In the genomic region with DNA sequence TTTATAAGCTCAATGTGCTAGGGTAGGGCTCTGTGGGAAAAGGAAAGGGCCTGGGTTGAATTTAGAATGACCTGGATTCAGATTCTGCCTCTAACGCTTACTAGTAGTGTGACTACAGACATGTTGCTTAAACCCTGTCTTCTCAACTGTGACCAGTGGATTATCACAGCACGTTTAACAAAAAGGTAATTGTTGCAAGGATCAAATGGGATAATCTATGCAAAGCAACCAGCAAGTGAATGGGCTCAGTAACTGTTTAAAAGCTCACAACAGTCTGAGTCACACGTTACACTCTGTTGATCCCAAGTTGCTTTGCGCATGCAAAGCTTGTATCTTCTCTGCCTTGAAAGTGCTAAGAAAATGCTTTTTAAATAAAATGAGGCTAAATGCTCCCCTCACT, we compare ENCODE assay signal across 17 cellular contexts.
DNase-seq lines count a peak whose midpoint lies in the region; ATAC-seq and TF ChIP-seq lines count a peak whose summit lies in the region.
"Had no signal": no experiment of that assay in that cellular context is flagged by ENCODE, and none has a peak within 500 bp of the region (broad histone marks: within the 10 kb centered on the region; RNA-seq: fewer than 3 reads in every experiment).

No MANE protein-coding gene starts in this region.

- no peak overlapping the region for H3K4me3 ChIP-seq in WERI-Rb-1 (ENCODE audit: low read depth, low read length)
- no peak overlapping the region for H3K4me3 ChIP-seq in kidney epithelial cell (ENCODE audit: low read depth, low read length)
- no peak overlapping the region for H3K4me3 ChIP-seq in tibial artery
- H3K4me3 ChIP-seq: BLaER1 treated with 17β-estradiol and CSF1 and Interleukin-3, amounts not matched to agents 10 nM and 100 nM had no signal

- TF ChIP-seq CTCF in WERI-Rb-1 (IDR thresholded peaks at IDR 0.05; ENCODE audit: low read depth, low read length) (no peak), kidney epithelial cell (IDR thresholded peaks at IDR 0.05; ENCODE audit: insufficient read depth, low read length, poor library complexity, severe bottlenecking) (no peak), tibial artery (IDR thresholded peaks at IDR 0.05) (no peak)

- peak; percentile 40 for DNase-seq in activated CD4-positive, alpha-beta T cell treated with anti-CD3 and anti-CD28 coated beads, Interleukin-2, amount 10 ng/mL, durations not matched to agents 24 days and 14 days
- no peak for DNase-seq in activated CD4-positive, alpha-beta T cell treated with anti-CD3 and anti-CD28 coated beads, Interleukin-2, amount 50 U/mL, for 4 hours
- peak; percentile 13 for DNase-seq in WERI-Rb-1
- DNase-seq in kidney epithelial cell (ENCODE audit: low read depth), result peak; percentile 5
- no peak for DNase-seq in NCI-H510A (lab: John Stamatoyannopoulos, UW)
- no peak for DNase-seq in tibial artery
- DNase-seq: 8988T; ACHN; CD4-positive, CD25-positive, alpha-beta regulatory T cell; DMS153; DMS79 treated with DMSO at 0.1 percent for 48 hours; EL; IMR-90 had no signal

- no peak overlapping the region for H3K4me3 Mint-ChIP-seq in activated CD4-positive, alpha-beta T cell treated with anti-CD3 and anti-CD28 coated beads, Interleukin-2, amount 10 ng/mL, durations not matched to agents 24 days and 14 days
- H3K4me3 Mint-ChIP-seq: CD4-positive, CD25-positive, alpha-beta regulatory T cell had no signal

- intact Hi-C loops in activated CD4-positive, alpha-beta T cell treated with anti-CD3 and anti-CD28 coated beads, Interleukin-2, amount 10 ng/mL, durations not matched to agents 24 days and 14 days (cut with micrococcal nuclease), result no loop called here
- intact Hi-C loops in tibial artery (cut with DNase I; ENCODE audit: low total_unique reads), result no loop called here

- no peaks in the 10 kb centered on the region for H3K9me3 ChIP-seq in WERI-Rb-1 (ENCODE audit: severe bottlenecking)
- no peaks in the 10 kb centered on the region for H3K9me3 ChIP-seq in tibial artery

- H3K36me3 ChIP-seq in WERI-Rb-1 (no peaks in the 10 kb centered on the region), kidney epithelial cell (ENCODE audit: control insufficient read depth, insufficient read depth, low read length) (no peaks in the 10 kb centered on the region), tibial artery (no peaks in the 10 kb centered on the region)
- H3K36me3 ChIP-seq: BLaER1 treated with 17β-estradiol and CSF1 and Interleukin-3, amounts not matched to agents 10 nM and 100 nM had no signal

- no peaks in the 10 kb centered on the region for H3K27me3 ChIP-seq in WERI-Rb-1 (ENCODE audit: insufficient read depth, low read depth, severe bottlenecking)
- H3K27me3 ChIP-seq in kidney epithelial cell (ENCODE audit: control insufficient read depth, insufficient read depth, low read length), result peaks cover 2% of the 10 kb centered on the region
- H3K27me3 ChIP-seq in tibial artery, result no peaks in the 10 kb centered on the region
- H3K27me3 ChIP-seq: BLaER1 treated with 17β-estradiol and CSF1 and Interleukin-3, amounts not matched to agents 10 nM and 100 nM had no signal

- TF ChIP-seq POLR2A in GM18505 (IDR thresholded peaks at IDR 0.05; ENCODE audit: borderline replicate concordance, extremely low read depth, insufficient read depth, insufficient read length), result no peak

- H3K4me1 ChIP-seq in tibial artery, result no peaks in the 10 kb centered on the region
- H3K4me1 ChIP-seq: BLaER1 treated with 17β-estradiol and CSF1 and Interleukin-3, amounts not matched to agents 10 nM and 100 nM had no signal

- ATAC-seq in HG03460 (IDR thresholded peaks at IDR 0.05; ENCODE audit: unreplicated experiment), result no peak
- no peak for ATAC-seq in GM18505 (IDR thresholded peaks at IDR 0.05; ENCODE audit: unreplicated experiment)
- ATAC-seq: HCT116 had no signal

- no peaks in the 10 kb centered on the region for H3K27me3 Mint-ChIP-seq in activated CD4-positive, alpha-beta T cell treated with anti-CD3 and anti-CD28 coated beads, Interleukin-2, amount 10 ng/mL, durations not matched to agents 24 days and 14 days
- H3K27me3 Mint-ChIP-seq: CD4-positive, CD25-positive, alpha-beta regulatory T cell had no signal

- H3K27ac Mint-ChIP-seq in activated CD4-positive, alpha-beta T cell treated with anti-CD3 and anti-CD28 coated beads, Interleukin-2, amount 10 ng/mL, durations not matched to agents 24 days and 14 days, result no peak overlapping the region
- H3K27ac Mint-ChIP-seq: CD4-positive, CD25-positive, alpha-beta regulatory T cell had no signal

- H3K27ac ChIP-seq in WERI-Rb-1, result no peak overlapping the region
- no peak overlapping the region for H3K27ac ChIP-seq in tibial artery
- H3K27ac ChIP-seq: BLaER1 treated with 17β-estradiol and CSF1 and Interleukin-3, amounts not matched to agents 10 nM and 100 nM had no signal

- H3K9me3 Mint-ChIP-seq in activated CD4-positive, alpha-beta T cell treated with anti-CD3 and anti-CD28 coated beads, Interleukin-2, amount 10 ng/mL, durations not matched to agents 24 days and 14 days, result no peaks in the 10 kb centered on the region

- H3K36me3 Mint-ChIP-seq in activated CD4-positive, alpha-beta T cell treated with anti-CD3 and anti-CD28 coated beads, Interleukin-2, amount 10 ng/mL, durations not matched to agents 24 days and 14 days (ENCODE audit: low read depth), result no peaks in the 10 kb centered on the region
- H3K36me3 Mint-ChIP-seq: CD4-positive, CD25-positive, alpha-beta regulatory T cell had no signal

- H3K4me1 Mint-ChIP-seq in activated CD4-positive, alpha-beta T cell treated with anti-CD3 and anti-CD28 coated beads, Interleukin-2, amount 10 ng/mL, durations not matched to agents 24 days and 14 days, result no peaks in the 10 kb centered on the region
- H3K4me1 Mint-ChIP-seq: CD4-positive, CD25-positive, alpha-beta regulatory T cell had no signal

Comparison
In these comparisons a context has a peak if more than half of its experiments do, and no peak if none do; other contexts are left out.
1. DNase-seq: peak in activated CD4-positive, alpha-beta T cell treated with anti-CD3 and anti-CD28 coated beads, Interleukin-2, amount 10 ng/mL, durations not matched to agents 24 days and 14 days (single experiment), WERI-Rb-1 (single experiment) and kidney epithelial cell (single experiment); none in activated CD4-positive, alpha-beta T cell treated with anti-CD3 and anti-CD28 coated beads, Interleukin-2, amount 50 U/mL, for 4 hours (0 of 2), NCI-H510A (single experiment) and tibial artery (0 of 2).